ENCODE assay signal across 41 cellular contexts in genomic region chr1:119472463-119473175, GRCh38. TPM values are rescaled to one million over a fixed set of nuclear protein-coding genes. Genes with fewer than 3 reads are reported as not detected.
"Had no signal": no experiment of that assay in that cellular context is flagged by ENCODE, and none has a peak within 500 bp of the region (broad histone marks: within the 10 kb centered on the region; RNA-seq: fewer than 3 reads in every experiment).

No MANE protein-coding gene starts in this region.

- H3K27me3 ChIP-seq: ascending aorta, cardiac muscle cell had no signal

- H3K9me3 ChIP-seq: ascending aorta had no signal

- H3K4me3 ChIP-seq: ascending aorta, cardiac muscle cell had no signal

- FAIRE-seq: bronchial epithelial cell, TTC549 had no signal

- H3K4me1 Mint-ChIP-seq: activated CD4-positive, alpha-beta T cell treated with anti-CD3 and anti-CD28 coated beads for 36 hours; activated CD4-positive, alpha-beta T cell treated with anti-CD3 and anti-CD28 coated beads, Interleukin-2, amount 10 ng/mL, durations not matched to agents 7 days and 5 days; activated CD8-positive, alpha-beta memory T cell treated with anti-CD3 and anti-CD28 coated beads, Interleukin-2, amount 10 ng/mL, durations not matched to agents 7 days and 5 days; activated naive CD4-positive, alpha-beta T cell treated with anti-CD3 and anti-CD28 coated beads, Interleukin-2, amount 10 ng/mL, durations not matched to agents 7 days and 5 days; activated naive CD4-positive, alpha-beta T cell treated with anti-CD3 and anti-CD28 coated beads, Interleukin-2, amount 50 U/mL, for 24 hours; activated naive CD8-positive, alpha-beta T cell treated with anti-CD3 and anti-CD28 coated beads, Interleukin-2, amount 50 U/mL, for 24 hours; brain; central memory CD8-positive, alpha-beta T cell had no signal

- H3K36me3 Mint-ChIP-seq: activated CD8-positive, alpha-beta memory T cell treated with anti-CD3 and anti-CD28 coated beads, Interleukin-2, amount 10 ng/mL, durations not matched to agents 7 days and 5 days; activated naive CD4-positive, alpha-beta T cell treated with anti-CD3 and anti-CD28 coated beads, Interleukin-2, amount 10 ng/mL, durations not matched to agents 7 days and 5 days; activated naive CD4-positive, alpha-beta T cell treated with anti-CD3 and anti-CD28 coated beads, Interleukin-2, amount 50 U/mL, for 24 hours; activated naive CD8-positive, alpha-beta T cell; activated naive CD8-positive, alpha-beta T cell treated with anti-CD3 and anti-CD28 coated beads, Interleukin-2, amount 10 ng/mL, durations not matched to agents 7 days and 5 days; brain; WTC11 had no signal

- ATAC-seq: activated CD4-positive, alpha-beta T cell treated with anti-CD3 and anti-CD28 coated beads for 36 hours; activated CD4-positive, CD25-positive, alpha-beta regulatory T cell treated with anti-CD3 and anti-CD28 coated beads, Interleukin-2, amount 50 U/mL, for 24 hours; activated CD8-positive, alpha-beta memory T cell treated with anti-CD3 and anti-CD28 coated beads, Interleukin-2, amount 10 ng/mL, durations not matched to agents 7 days and 5 days; activated CD8-positive, alpha-beta T cell treated with anti-CD3 and anti-CD28 coated beads, Interleukin-2, amount 10 ng/mL, durations not matched to agents 7 days and 5 days; activated naive CD8-positive, alpha-beta T cell treated with anti-CD3 and anti-CD28 coated beads, Interleukin-2, amount 50 U/mL, for 24 hours; WTC11 had no signal

- H3K36me3 ChIP-seq: ascending aorta, cardiac muscle cell, WERI-Rb-1 had no signal

- H3K27ac ChIP-seq: ascending aorta, cardiac muscle cell, WERI-Rb-1 had no signal

- H3K4me1 ChIP-seq: ascending aorta had no signal

- DNase-seq: activated CD4-positive, alpha-beta memory T cell treated with anti-CD3 and anti-CD28 coated beads, Interleukin-2, amount 10 ng/mL, durations not matched to agents 7 days and 5 days; activated CD4-positive, alpha-beta T cell treated with anti-CD3 and anti-CD28 coated beads for 1 hour; activated CD4-positive, alpha-beta T cell treated with anti-CD3 and anti-CD28 coated beads for 36 hours; activated CD4-positive, alpha-beta T cell treated with anti-CD3 and anti-CD28 coated beads for 48 hours; activated CD4-positive, alpha-beta T cell treated with anti-CD3 and anti-CD28 coated beads, Interleukin-2, amount 10 ng/mL, durations not matched to agents 7 days and 5 days; activated CD4-positive, alpha-beta T cell treated with anti-CD3 and anti-CD28 coated beads, Interleukin-2, amount 50 U/mL, for 48 hours; activated CD4-positive, CD25-positive, alpha-beta regulatory T cell; activated CD8-positive, alpha-beta memory T cell treated with anti-CD3 and anti-CD28 coated beads for 24 hours; activated CD8-positive, alpha-beta memory T cell treated with anti-CD3 and anti-CD28 coated beads, Interleukin-2, amount 10 ng/mL, durations not matched to agents 7 days and 5 days; activated CD8-positive, alpha-beta memory T cell treated with anti-CD3 and anti-CD28 coated beads, Interleukin-2, amount 50 U/mL, for 48 hours; activated CD8-positive, alpha-beta T cell treated with anti-CD3 and anti-CD28 coated beads, Interleukin-2, amount 10 ng/mL, durations not matched to agents 7 days and 5 days; activated effector memory CD4-positive, alpha-beta T cell treated with Interleukin-2 at 50 U/mL for 16 hours; activated gamma-delta T cell; activated naive CD4-positive, alpha-beta T cell treated with anti-CD3 and anti-CD28 coated beads, Interleukin-2, amount 10 ng/mL, durations not matched to agents 7 days and 5 days; activated naive CD4-positive, alpha-beta T cell treated with Interleukin-2 at 50 U/mL for 16 hours; activated naive CD8-positive, alpha-beta T cell treated with anti-CD3 and anti-CD28 coated beads, Interleukin-2, amount 10 ng/mL, durations not matched to agents 7 days and 5 days; activated naive CD8-positive, alpha-beta T cell treated with anti-CD3 and anti-CD28 coated beads, Interleukin-2, amount 50 U/mL, for 24 hours; activated T-cell treated with anti-CD3 and anti-CD28 coated beads, Interleukin-2, amount 50 U/mL, for 24 hours; activated T-cell treated with anti-CD3 and anti-CD28 coated beads, Interleukin-2, amount 50 U/mL, for 48 hours; amygdala; anterior cingulate cortex; caudate nucleus; cerebellar nuclear complex; T-helper 1 cell; T-helper 2 cell; T-helper 9 cell; WERI-Rb-1 had no signal

- H3K27ac Mint-ChIP-seq: activated CD4-positive, alpha-beta memory T cell treated with anti-CD3 and anti-CD28 coated beads, Interleukin-2, amount 10 ng/mL, durations not matched to agents 7 days and 5 days; activated CD4-positive, alpha-beta T cell treated with anti-CD3 and anti-CD28 coated beads for 36 hours; activated CD4-positive, alpha-beta T cell treated with anti-CD3 and anti-CD28 coated beads, Interleukin-2, amount 10 ng/mL, durations not matched to agents 7 days and 5 days; activated CD8-positive, alpha-beta memory T cell treated with anti-CD3 and anti-CD28 coated beads, Interleukin-2, amount 10 ng/mL, durations not matched to agents 7 days and 5 days; activated CD8-positive, alpha-beta T cell treated with anti-CD3 and anti-CD28 coated beads, Interleukin-2, amount 10 ng/mL, durations not matched to agents 7 days and 5 days; activated naive CD4-positive, alpha-beta T cell treated with anti-CD3 and anti-CD28 coated beads, Interleukin-2, amount 10 ng/mL, durations not matched to agents 7 days and 5 days; activated naive CD4-positive, alpha-beta T cell treated with anti-CD3 and anti-CD28 coated beads, Interleukin-2, amount 50 U/mL, for 24 hours; activated naive CD8-positive, alpha-beta T cell; activated naive CD8-positive, alpha-beta T cell treated with anti-CD3 and anti-CD28 coated beads, Interleukin-2, amount 10 ng/mL, durations not matched to agents 7 days and 5 days; activated naive CD8-positive, alpha-beta T cell treated with anti-CD3 and anti-CD28 coated beads, Interleukin-2, amount 50 U/mL, for 24 hours; activated T-cell treated with anti-CD3 and anti-CD28 coated beads, Interleukin-2, amount 50 U/mL, for 24 hours; activated T-helper 2 cell treated with anti-CD3 and anti-CD28 coated beads, Interferon-gamma antibody, Interleukin-2, Interleukin-4, amounts not matched to agents 10 μg/mL and 5 μg/mL and 100 μg/mL, durations not matched to agents 14 hours and 24 hours and 36 hours; brain; T-helper 1 cell treated with Interleukin-12 subunit alpha and Interleukin-12 subunit beta and Interleukin-4 antibody, amounts not matched to agents 30 μg/mL and 1 μg/mL, for 36 hours; T-helper 2 cell treated with Interferon-gamma antibody and Interleukin-4, amounts not matched to agents 5 μg/mL and 100 μg/mL, for 36 hours; WTC11 had no signal

- H3K9me3 Mint-ChIP-seq: activated CD4-positive, alpha-beta memory T cell treated with anti-CD3 and anti-CD28 coated beads, Interleukin-2, amount 10 ng/mL, durations not matched to agents 7 days and 5 days; activated CD4-positive, alpha-beta T cell treated with anti-CD3 and anti-CD28 coated beads, Interleukin-2, amount 10 ng/mL, durations not matched to agents 7 days and 5 days; activated naive CD4-positive, alpha-beta T cell treated with anti-CD3 and anti-CD28 coated beads, Interleukin-2, amount 10 ng/mL, durations not matched to agents 7 days and 5 days; activated naive CD4-positive, alpha-beta T cell treated with anti-CD3 and anti-CD28 coated beads, Interleukin-2, amount 50 U/mL, for 24 hours; activated naive CD8-positive, alpha-beta T cell treated with anti-CD3 and anti-CD28 coated beads, Interleukin-2, amount 10 ng/mL, durations not matched to agents 7 days and 5 days; activated naive CD8-positive, alpha-beta T cell treated with anti-CD3 and anti-CD28 coated beads, Interleukin-2, amount 50 U/mL, for 24 hours; activated T-cell treated with anti-CD3 and anti-CD28 coated beads, Interleukin-2, amount 50 U/mL, for 24 hours; activated T-helper 2 cell treated with anti-CD3 and anti-CD28 coated beads, Interferon-gamma antibody, Interleukin-2, Interleukin-4, amounts not matched to agents 10 μg/mL and 5 μg/mL and 100 μg/mL, durations not matched to agents 14 hours and 24 hours and 36 hours; brain; central memory CD8-positive, alpha-beta T cell; T-helper 1 cell treated with Interleukin-12 subunit alpha and Interleukin-12 subunit beta and Interleukin-4 antibody, amounts not matched to agents 30 μg/mL and 1 μg/mL, for 36 hours; T-helper 2 cell treated with Interferon-gamma antibody and Interleukin-4, amounts not matched to agents 5 μg/mL and 100 μg/mL, for 36 hours; WTC11 had no signal

- H3K4me3 Mint-ChIP-seq: activated CD4-positive, alpha-beta memory T cell treated with anti-CD3 and anti-CD28 coated beads, Interleukin-2, amount 10 ng/mL, durations not matched to agents 7 days and 5 days; activated CD4-positive, alpha-beta T cell treated with anti-CD3 and anti-CD28 coated beads for 36 hours; activated CD4-positive, alpha-beta T cell treated with anti-CD3 and anti-CD28 coated beads, Interleukin-2, amount 10 ng/mL, durations not matched to agents 7 days and 5 days; activated CD8-positive, alpha-beta memory T cell treated with anti-CD3 and anti-CD28 coated beads, Interleukin-2, amount 10 ng/mL, durations not matched to agents 7 days and 5 days; activated CD8-positive, alpha-beta T cell treated with anti-CD3 and anti-CD28 coated beads, Interleukin-2, amount 10 ng/mL, durations not matched to agents 7 days and 5 days; activated naive CD4-positive, alpha-beta T cell treated with anti-CD3 and anti-CD28 coated beads, Interleukin-2, amount 10 ng/mL, durations not matched to agents 7 days and 5 days; activated naive CD4-positive, alpha-beta T cell treated with anti-CD3 and anti-CD28 coated beads, Interleukin-2, amount 50 U/mL, for 24 hours; activated naive CD8-positive, alpha-beta T cell; activated naive CD8-positive, alpha-beta T cell treated with anti-CD3 and anti-CD28 coated beads, Interleukin-2, amount 10 ng/mL, durations not matched to agents 7 days and 5 days; activated naive CD8-positive, alpha-beta T cell treated with anti-CD3 and anti-CD28 coated beads, Interleukin-2, amount 50 U/mL, for 24 hours; activated T-cell treated with anti-CD3 and anti-CD28 coated beads, Interleukin-2, amount 50 U/mL, for 24 hours; brain; central memory CD8-positive, alpha-beta T cell; T-helper 1 cell treated with Interleukin-12 subunit alpha and Interleukin-12 subunit beta and Interleukin-4 antibody, amounts not matched to agents 30 μg/mL and 1 μg/mL, for 36 hours; T-helper 2 cell treated with Interferon-gamma antibody and Interleukin-4, amounts not matched to agents 5 μg/mL and 100 μg/mL, for 36 hours; WTC11 had no signal

- H3K27me3 Mint-ChIP-seq: activated CD4-positive, alpha-beta memory T cell treated with anti-CD3 and anti-CD28 coated beads, Interleukin-2, amount 10 ng/mL, durations not matched to agents 7 days and 5 days; activated T-cell treated with anti-CD3 and anti-CD28 coated beads, Interleukin-2, amount 50 U/mL, for 24 hours; central memory CD8-positive, alpha-beta T cell had no signal

RNA-seq across cellular contexts. Expression of gene HSD3B1, which starts 34.4 kb away (rescaled TPM):
- total RNA-seq: activated CD4-positive, alpha-beta memory T cell treated with anti-CD3 and anti-CD28 coated beads, Interleukin-2, amount 10 ng/mL, durations not matched to agents 7 days and 5 days; activated CD4-positive, alpha-beta T cell treated with anti-CD3 and anti-CD28 coated beads for 36 hours; activated CD4-positive, alpha-beta T cell treated with anti-CD3 and anti-CD28 coated beads, Interleukin-2, amount 10 ng/mL, durations not matched to agents 7 days and 5 days; activated CD8-positive, alpha-beta memory T cell treated with anti-CD3 and anti-CD28 coated beads, Interleukin-2, amount 10 ng/mL, durations not matched to agents 7 days and 5 days; activated CD8-positive, alpha-beta T cell treated with anti-CD3 and anti-CD28 coated beads, Interleukin-2, amount 10 ng/mL, durations not matched to agents 7 days and 5 days; activated naive CD8-positive, alpha-beta T cell treated with anti-CD3 and anti-CD28 coated beads, Interleukin-2, amount 10 ng/mL, durations not matched to agents 7 days and 5 days; activated T-helper 2 cell treated with anti-CD3 and anti-CD28 coated beads, Interferon-gamma antibody, Interleukin-2, Interleukin-4, amounts not matched to agents 10 μg/mL and 5 μg/mL and 100 μg/mL, durations not matched to agents 14 hours and 24 hours and 36 hours; ascending aorta; bronchial epithelial cell; WTC11 had no signal
- polyA plus RNA-seq: adipose tissue had no signal

RNA-seq across cellular contexts. Expression of gene HSD3B2, which starts 57.7 kb away (rescaled TPM):
- total RNA-seq: activated CD4-positive, alpha-beta memory T cell treated with anti-CD3 and anti-CD28 coated beads, Interleukin-2, amount 10 ng/mL, durations not matched to agents 7 days and 5 days; activated CD4-positive, alpha-beta T cell treated with anti-CD3 and anti-CD28 coated beads for 36 hours; activated CD4-positive, alpha-beta T cell treated with anti-CD3 and anti-CD28 coated beads, Interleukin-2, amount 10 ng/mL, durations not matched to agents 7 days and 5 days; activated CD8-positive, alpha-beta memory T cell treated with anti-CD3 and anti-CD28 coated beads, Interleukin-2, amount 10 ng/mL, durations not matched to agents 7 days and 5 days; activated CD8-positive, alpha-beta T cell treated with anti-CD3 and anti-CD28 coated beads, Interleukin-2, amount 10 ng/mL, durations not matched to agents 7 days and 5 days; activated naive CD8-positive, alpha-beta T cell treated with anti-CD3 and anti-CD28 coated beads, Interleukin-2, amount 10 ng/mL, durations not matched to agents 7 days and 5 days; activated T-helper 2 cell treated with anti-CD3 and anti-CD28 coated beads, Interferon-gamma antibody, Interleukin-2, Interleukin-4, amounts not matched to agents 10 μg/mL and 5 μg/mL and 100 μg/mL, durations not matched to agents 14 hours and 24 hours and 36 hours; bronchial epithelial cell had no signal
- polyA plus RNA-seq: cardiac muscle cell had no signal
